Comparison of ENCODE assay signal across 18 cellular contexts in genomic region chr10:21327239-21327993, GRCh38.
A peak's percentile ranks its signal among the peaks of the same experiment; 100 is the strongest.
DNase-seq lines count a peak whose midpoint lies in the region; ATAC-seq, FAIRE-seq and TF ChIP-seq lines count a peak whose summit lies in the region.
"Had no signal": no experiment of that assay in that cellular context is flagged by ENCODE, and none has a peak within 500 bp of the region (broad histone marks: within the 10 kb centered on the region; RNA-seq: fewer than 3 reads in every experiment).

No MANE protein-coding gene starts in this region.

- TF ChIP-seq RAD21 in H1 (IDR thresholded peaks at IDR 0.05 in 1 of 2, conservative IDR thresholded peaks at IDR 0.05 in 1 of 2; ENCODE audit: low read depth in 2 of 2, low read length in 2 of 2) = no peak

- H3F3A ChIP-seq in Loucy (ENCODE audit: low read depth) = no peaks in the 10 kb centered on the region

- no peak for TF ChIP-seq EP300 in H1 (IDR thresholded peaks at IDR 0.05; ENCODE audit: borderline replicate concordance in 1 of 2, low read depth in 2 of 2, low read length in 2 of 2)

- no peak overlapping the region for H4K8ac ChIP-seq in H1 (ENCODE audit: extremely low read depth, insufficient read depth, low read length)

- intact Hi-C loops in activated CD4-positive, alpha-beta T cell treated with anti-CD3 and anti-CD28 coated beads for 36 hours (cut with DNase I, micrococcal nuclease) = no loop called here

- H3K36me3 ChIP-seq in Loucy (ENCODE audit: insufficient read depth, low read length) (no peaks in the 10 kb centered on the region), H1 (ENCODE audit: control insufficient read depth in 2 of 4, insufficient read depth in 4 of 4, low read length in 3 of 4) (no peaks in the 10 kb centered on the region)
- H3K36me3 ChIP-seq: BLaER1, breast epithelium had no signal

- H3K4ac ChIP-seq in H1 (replicated peaks; ENCODE audit: insufficient read length, low read depth, low read length) = no peak overlapping the region

- POLR2A ChIA-PET in activated CD4-positive, alpha-beta T cell treated with anti-CD3 and anti-CD28 coated beads for 36 hours (lab: Charles Lee) = no interaction called here
- POLR2A ChIA-PET in H1 (lab: Charles Lee; ENCODE audit: partially characterized antibody) = interaction anchor here (0.6 to 0.7 kb wide), 2 partner anchors 18 to 34 kb away, joined by 3 read pairs; no protein-coding TSS in a partner anchor

- no peak overlapping the region for H3K27ac ChIP-seq in H1 (ENCODE audit: low read depth, low read length)
- H3K27ac ChIP-seq: BLaER1, breast epithelium had no signal

- peak overlapping the region; percentile 92; the same call in 1 of the 2 replicates for H2BK12ac ChIP-seq in H1 (ENCODE audit: low read depth, low read length)

- H3K27me3 Mint-ChIP-seq in activated CD4-positive, alpha-beta T cell treated with anti-CD3 and anti-CD28 coated beads for 36 hours = no peaks in the 10 kb centered on the region

- H2AFZ ChIP-seq in Loucy (ENCODE audit: low read length) = 0 out of 2 replicates have a peak overlapping the region, but pooled peaks have one; percentile 12
- H2AFZ ChIP-seq in H1 (ENCODE audit: low read length) = peak overlapping the region; percentile 44; the same call in 1 of the 2 replicates

- H4K20me1 ChIP-seq in Loucy (ENCODE audit: insufficient read depth, low read length, poor library complexity, severe bottlenecking) (no peaks in the 10 kb centered on the region), H1 (replicated peaks in 1 of 2; ENCODE audit: control insufficient read depth in 1 of 2, insufficient read depth in 2 of 2, low read length in 2 of 2) (no peaks in the 10 kb centered on the region)
- H4K20me1 ChIP-seq: BLaER1 had no signal

- H3K79me2 ChIP-seq in Loucy (ENCODE audit: insufficient read depth, low read length) (no peaks in the 10 kb centered on the region), H1 (ENCODE audit: control insufficient read depth in 1 of 2, insufficient read depth in 2 of 2, low read length in 2 of 2) (no peaks in the 10 kb centered on the region)

- no peak overlapping the region for H4K91ac ChIP-seq in H1 (replicated peaks; ENCODE audit: insufficient read length, low read length)

- 0 out of 2 replicates have a peak overlapping the region, but pooled peaks have one; percentile 2 for H3K18ac ChIP-seq in H1 (ENCODE audit: extremely low read depth, low read length)

- H3K27me3 ChIP-seq in Loucy (ENCODE audit: insufficient read depth, low read length, poor library complexity, severe bottlenecking) (no peaks in the 10 kb centered on the region), H1 (replicated peaks in 1 of 4; ENCODE audit: control insufficient read depth in 3 of 4, extremely low read depth in 1 of 4, insufficient read depth in 3 of 4, low read length in 3 of 4) (no peaks in the 10 kb centered on the region)
- H3K27me3 ChIP-seq: BLaER1, breast epithelium had no signal

- no peak overlapping the region for H3K4me3 Mint-ChIP-seq in activated CD4-positive, alpha-beta T cell treated with anti-CD3 and anti-CD28 coated beads for 36 hours

- H3K9ac ChIP-seq in Loucy (ENCODE audit: low read depth, low read length, poor library complexity, severe bottlenecking) (no peak overlapping the region), H1 (replicated peaks in 1 of 4; ENCODE audit: extremely low read depth in 1 of 4, low read depth in 3 of 4, low read length in 3 of 4) (no peak overlapping the region)
- H3K9ac ChIP-seq: BLaER1 had no signal

- H3K79me1 ChIP-seq in H1 (ENCODE audit: low read depth, low read length) = no peaks in the 10 kb centered on the region

- no peak overlapping the region for H3K27ac Mint-ChIP-seq in activated CD4-positive, alpha-beta T cell treated with anti-CD3 and anti-CD28 coated beads for 36 hours

- WGBS in H1 (ENCODE audit: extremely low coverage in 1 of 2, insufficient coverage in 1 of 2, insufficient read length in 1 of 2, insufficient replicate concordance in 2 of 2, low coverage in 1 of 2, low lambda C conversion rate in 2 of 2, missing lambda C conversion rate in 1 of 2), 2 experiments = 74% methylated on average over 10 of the region's 10 CpGs; no CpG with 5 or more reads in 1 of the 2 experiments

- H3K4me3 ChIP-seq in Loucy (ENCODE audit: low read length, poor library complexity, severe bottlenecking) = no peak overlapping the region
- no peak overlapping the region for H3K4me3 ChIP-seq in H1 (ENCODE audit: extremely low read depth in 1 of 4, insufficient read depth in 2 of 4, low read depth in 3 of 4, low read length in 4 of 4)
- H3K4me3 ChIP-seq: BLaER1, breast epithelium had no signal

- H3K9me2 ChIP-seq in Loucy (replicated peaks; ENCODE audit: low read depth, low read length) = no peaks in the 10 kb centered on the region

- H3K4me2 ChIP-seq in Loucy (ENCODE audit: low read depth, low read length, poor library complexity, severe bottlenecking) = no peak overlapping the region
- H3K4me2 ChIP-seq in H1 (ENCODE audit: insufficient read depth in 1 of 2, low read depth in 2 of 2, low read length in 2 of 2) = no peak overlapping the region
- H3K4me2 ChIP-seq: BLaER1 had no signal

- no peaks in the 10 kb centered on the region for H3K36me3 Mint-ChIP-seq in activated CD4-positive, alpha-beta T cell treated with anti-CD3 and anti-CD28 coated beads for 36 hours (ENCODE audit: low read depth)

- no peak overlapping the region for H3K14ac ChIP-seq in H1 (ENCODE audit: insufficient read length)

- H3K23ac ChIP-seq in H1 (ENCODE audit: insufficient read length) = no peak overlapping the region

- no peaks in the 10 kb centered on the region for H3K4me1 ChIP-seq in Loucy (ENCODE audit: insufficient read depth, low read length, poor library complexity, severe bottlenecking)
- H3K4me1 ChIP-seq in H1 (replicated peaks in 1 of 4; ENCODE audit: control insufficient read depth in 3 of 4, insufficient read depth in 4 of 4, low read length in 3 of 4) = peaks cover 4 to 7% (median 4%) of the 10 kb centered on the region in 4 experiments; a peak in 5 of 7 replicates
- H3K4me1 ChIP-seq: BLaER1, breast epithelium had no signal

- no peak overlapping the region for H2BK120ac ChIP-seq in H1 (replicated peaks; ENCODE audit: low read depth, low read length)

- CTCF ChIA-PET in activated CD4-positive, alpha-beta T cell treated with anti-CD3 and anti-CD28 coated beads for 36 hours (lab: Charles Lee) = no interaction called here
- CTCF ChIA-PET in H1 (lab: Charles Lee; ENCODE audit: partially characterized antibody) = no interaction called here

- H4K5ac ChIP-seq in H1 (ENCODE audit: insufficient read length, low read depth, low read length) = no peak overlapping the region

- H3K9me3 Mint-ChIP-seq in activated CD4-positive, alpha-beta T cell treated with anti-CD3 and anti-CD28 coated beads for 36 hours (ENCODE audit: low read depth) = no peaks in the 10 kb centered on the region

- H3K23me2 ChIP-seq in H1 (ENCODE audit: low read depth, low read length) = no peaks in the 10 kb centered on the region

- no peak for TF ChIP-seq POLR2A in H1 (IDR thresholded peaks at IDR 0.05; ENCODE audit: control extremely low read depth in 1 of 2, low read depth in 2 of 2, low read length in 2 of 2)

- no peak overlapping the region for H2BK15ac ChIP-seq in H1 (ENCODE audit: low read length)

- H2BK5ac ChIP-seq in H1 (ENCODE audit: low read depth, low read length) = 0 out of 2 replicates have a peak overlapping the region, but pooled peaks have one; percentile 15

- no peak overlapping the region for H3K56ac ChIP-seq in H1 (replicated peaks; ENCODE audit: insufficient read length, low read depth, low read length)

- no peak for DNase-seq in activated CD4-positive, alpha-beta T cell treated with anti-CD3 and anti-CD28 coated beads for 36 hours
- no peak for DNase-seq in activated CD4-positive, alpha-beta T cell treated with anti-CD3 and anti-CD28 coated beads for 4 hours
- DNase-seq in H1 (ENCODE audit: low read depth in 1 of 2, low spot score in 2 of 2) (no peak), renal cortical epithelial cell (ENCODE audit: low read depth) (peak; percentile 30), glomerular visceral epithelial cell (ENCODE audit: extremely low spot score) (no peak), SKM-1 treated with dmso at 0.1 percent for 144 hours (lab: John Stamatoyannopoulos, UW; ENCODE audit: unreplicated experiment) (no peak), cerebellar cortex (ENCODE audit: low spot score) (no peak)
- DNase-seq: activated T-cell treated with anti-CD3 and anti-CD28 coated beads, Interleukin-2, amount 50 U/mL, for 48 hours; dermis blood vessel endothelial cell; DMS 273 treated with DMSO at 0.1 percent for 48 hours; glutamatergic neuron; NCI-H1417 treated with DMSO at 0.1 percent for 48 hours; NK-92 treated with Interleukin-12 subunit alpha and Interleukin-12 subunit beta, amount 100 ng/mL, for 24 hours; RPMI8226; stimulated activated CD4-positive, alpha-beta T cell treated with anti-CD3 and anti-CD28 coated beads, Interleukin-2, amount 100 ng/mL, for 48 hours had no signal

- H3K9me3 ChIP-seq in Loucy (ENCODE audit: insufficient read depth, low read depth, low read length) (no peaks in the 10 kb centered on the region), H1 (ENCODE audit: insufficient read depth in 2 of 2, low read depth in 1 of 2, low read length in 1 of 2) (no peaks in the 10 kb centered on the region)
- H3K9me3 ChIP-seq: BLaER1, breast epithelium had no signal

- H2BK20ac ChIP-seq in H1 (ENCODE audit: low read length) = peak overlapping the region; percentile 23; the same call in 1 of the 2 replicates

- H2AK5ac ChIP-seq in H1 (ENCODE audit: low read depth, low read length) = no peak overlapping the region

- no peak for TF ChIP-seq CTCF in Loucy (conservative IDR thresholded peaks at IDR 0.05; ENCODE audit: low read length)
- TF ChIP-seq CTCF in H1 (IDR thresholded peaks at IDR 0.05; ENCODE audit: control extremely low read depth in 1 of 3, insufficient read depth in 1 of 3, low read depth in 1 of 3, low read length in 3 of 3) = no peak

- FAIRE-seq in H1 (lab: Jason Lieb, UNC) = no peak

- peak; percentile 26 for ATAC-seq in activated CD4-positive, alpha-beta T cell treated with anti-CD3 and anti-CD28 coated beads for 36 hours

- H3K4me1 Mint-ChIP-seq in activated CD4-positive, alpha-beta T cell treated with anti-CD3 and anti-CD28 coated beads for 36 hours = no peaks in the 10 kb centered on the region

TF ChIP-seq in H1, 55 proteins besides CTCF, POLR2A, EP300 and RAD21:
- TF ChIP-seq E2F6 (IDR thresholded peaks at IDR 0.05) (peak; percentile 70; the same call in 1 of the 2 replicates), CTBP2 (IDR thresholded peaks at IDR 0.05; ENCODE audit: borderline replicate concordance, insufficient read depth, insufficient read length, low read length) (no peak)
